Comparison of ENCODE assay signal across 8 cellular contexts in genomic region chr6:117829594-117830319, GRCh38.
DNase-seq lines count a peak whose midpoint lies in the region; ATAC-seq lines count a peak whose summit lies in the region.

No MANE protein-coding gene starts in this region.

- DNase-seq in AG08395 (ENCODE audit: low spot score): peak; percentile 18
- peak; percentile 10 for DNase-seq in NCI-H446 treated with DMSO at 0.1 percent for 48 hours (lab: John Stamatoyannopoulos, UW)
- peak; percentile 41 for DNase-seq in epidermal melanocyte (ENCODE audit: insufficient read length, low spot score)
- peak; percentile 9 for DNase-seq in smooth muscle cell of the brain vasculature (ENCODE audit: low read depth, low spot score)
- DNase-seq in globus pallidus (ENCODE audit: low spot score): no peak

- ATAC-seq in GM19395 (IDR thresholded peaks at IDR 0.05; ENCODE audit: unreplicated experiment) (peak; percentile 61), GM18909 (IDR thresholded peaks at IDR 0.05; ENCODE audit: poor library complexity, unreplicated experiment) (no peak), HG03175 (IDR thresholded peaks at IDR 0.05; ENCODE audit: unreplicated experiment) (no peak)
